In genomic region chr17:50028207-50029120, GRCh38 we compare ENCODE assay signal across 10 cellular contexts. TPM values are rescaled to one million over a fixed set of nuclear protein-coding genes. Genes with fewer than 3 reads are reported as not detected.
A peak's percentile ranks its signal among the peaks of the same experiment; 100 is the strongest.
DNase-seq lines count a peak whose midpoint lies in the region; ATAC-seq, FAIRE-seq and TF ChIP-seq lines count a peak whose summit lies in the region.
"Had no signal": no experiment of that assay in that cellular context is flagged by ENCODE, and none has a peak within 500 bp of the region (broad histone marks: within the 10 kb centered on the region; RNA-seq: fewer than 3 reads in every experiment).

No MANE protein-coding gene starts in this region.

- dilution Hi-C loops in IMR-90 (cut with HindIII; ENCODE audit: low sequenced_read_pairs, unreplicated experiment), result no loop called here

- H3K79me1 ChIP-seq in IMR-90 (ENCODE audit: low read depth in 1 of 2, low read length in 2 of 2), result peaks cover 0 to 5% of the 10 kb centered on the region in 2 experiments; a peak in 1 of 4 replicates

- peak overlapping the region; percentile 86 for H3K14ac ChIP-seq in IMR-90 (replicated peaks; ENCODE audit: low read depth, low read length)

- no peaks in the 10 kb centered on the region for H3K27me3 ChIP-seq in IMR-90 (ENCODE audit: control insufficient read depth, insufficient read depth, low read length)
- peaks cover 19% of the 10 kb centered on the region for H3K27me3 ChIP-seq in effector memory CD4-positive, alpha-beta T cell (replicated peaks; ENCODE audit: control insufficient read depth, insufficient read depth, low read length, poor library complexity, severe bottlenecking)

- H4K5ac ChIP-seq in IMR-90 (ENCODE audit: low read depth, low read length), result peak overlapping the region; percentile 82

- H3K4me3 ChIP-seq in IMR-90 (ENCODE audit: insufficient read depth, low read depth, low read length), result no peak overlapping the region
- H3K4me3 ChIP-seq in choroid plexus epithelial cell (ENCODE audit: low read depth, low read length), result no peak overlapping the region
- no peak overlapping the region for H3K4me3 ChIP-seq in effector memory CD4-positive, alpha-beta T cell (ENCODE audit: insufficient read depth, low read depth, low read length, poor library complexity, severe bottlenecking)

- CTCF ChIA-PET in IMR-90 (lab: Yijun Ruan, JAX), result interaction anchor here (1.2 to 1.8 kb wide), 3 partner anchors 29 to 65 kb away, joined by 3 to 9 read pairs (median 4); no protein-coding TSS in a partner anchor

- peaks cover 19% of the 10 kb centered on the region for H3K4me1 ChIP-seq in IMR-90 (ENCODE audit: control insufficient read depth, insufficient read depth, low read length)
- H3K4me1 ChIP-seq in effector memory CD4-positive, alpha-beta T cell (ENCODE audit: control insufficient read depth, insufficient read depth, low read length, poor library complexity, severe bottlenecking), result peaks cover 10% of the 10 kb centered on the region

- intact Hi-C loops in IMR-90 (cut with micrococcal nuclease), result no loop called here

- H3K27ac Mint-ChIP-seq in memory B cell, result no peak overlapping the region
- H3K27ac Mint-ChIP-seq: CD8-positive, alpha-beta T cell had no signal

- TF ChIP-seq RAD21 in IMR-90 (IDR thresholded peaks at IDR 0.05; ENCODE audit: low read length), result no peak

- H3K4me3 Mint-ChIP-seq in memory B cell, result peak overlapping the region; percentile 4
- no peak overlapping the region for H3K4me3 Mint-ChIP-seq in activated T-cell treated with anti-CD3 and anti-CD28 coated beads, Interleukin-2, amount 50 U/mL, for 4 hours

- peak overlapping the region; percentile 35; the same call in 1 of the 2 replicates for H3K56ac ChIP-seq in IMR-90 (ENCODE audit: extremely low read depth, insufficient read depth, low read length)

- H2BK120ac ChIP-seq in IMR-90 (ENCODE audit: low read depth, low read length), result peak overlapping the region; percentile 97

- peaks cover 18% of the 10 kb centered on the region for H3K27me3 Mint-ChIP-seq in memory B cell
- peaks cover 25% of the 10 kb centered on the region for H3K27me3 Mint-ChIP-seq in activated T-cell treated with anti-CD3 and anti-CD28 coated beads, Interleukin-2, amount 50 U/mL, for 4 hours (ENCODE audit: low read depth)

- peaks cover 5% of the 10 kb centered on the region for H3K4me1 Mint-ChIP-seq in memory B cell
- H3K4me1 Mint-ChIP-seq in activated T-cell treated with anti-CD3 and anti-CD28 coated beads, Interleukin-2, amount 50 U/mL, for 4 hours (ENCODE audit: low read depth), result peaks cover 8% of the 10 kb centered on the region

- POLR2A ChIA-PET in IMR-90 (lab: Charles Lee; ENCODE audit: unreplicated experiment), result interaction anchor here (1.4 to 1.7 kb wide), 2 partner anchors 29 to 66 kb away, joined by 4 to 5 read pairs; no protein-coding TSS in a partner anchor

- no peak overlapping the region for H3K4me2 ChIP-seq in IMR-90 (ENCODE audit: low read depth, low read length)

- peak overlapping the region; percentile 77 for H3K18ac ChIP-seq in IMR-90 (ENCODE audit: low read depth, low read length)

- TF ChIP-seq CTCF in IMR-90 (conservative IDR thresholded peaks at IDR 0.05; ENCODE audit: low read depth, low read length) (no peak), choroid plexus epithelial cell (conservative IDR thresholded peaks at IDR 0.05; ENCODE audit: low read depth, low read length) (no peak)

- no peak overlapping the region; the same call in 1 of the 2 replicates for H3K9ac ChIP-seq in IMR-90 (ENCODE audit: low read depth, low read length)

- no peaks in the 10 kb centered on the region for H3K9me3 Mint-ChIP-seq in memory B cell
- H3K9me3 Mint-ChIP-seq in activated T-cell treated with anti-CD3 and anti-CD28 coated beads, Interleukin-2, amount 50 U/mL, for 4 hours, result no peaks in the 10 kb centered on the region
- H3K9me3 Mint-ChIP-seq: CD8-positive, alpha-beta T cell had no signal

- peak overlapping the region; percentile 67; the same call in 1 of the 2 replicates for H3K23ac ChIP-seq in IMR-90 (ENCODE audit: low read depth, low read length)

- H4K91ac ChIP-seq in IMR-90 (ENCODE audit: insufficient read depth, low read depth, low read length), result peak overlapping the region; percentile 97

- peak overlapping the region; percentile 76 to 90 for H4K8ac ChIP-seq in IMR-90 (ENCODE audit: low read depth in 2 of 2, low read length in 2 of 2)

- WGBS in IMR-90 (ENCODE audit: extremely low coverage in 2 of 2, insufficient read length in 1 of 2), 2 experiments, result 100% methylated on average over 1 of the region's 17 CpGs; no CpG with 5 or more reads in 1 of the 2 experiments

- H3K9me3 ChIP-seq in IMR-90 (ENCODE audit: control insufficient read depth, insufficient read depth, low read length), result no peaks in the 10 kb centered on the region
- H3K9me3 ChIP-seq in effector memory CD4-positive, alpha-beta T cell (ENCODE audit: control insufficient read depth, low read length), result no peaks in the 10 kb centered on the region

- peaks cover 16% of the 10 kb centered on the region for H3K9me1 ChIP-seq in IMR-90 (ENCODE audit: insufficient read depth, low read length)

- H3K4ac ChIP-seq in IMR-90 (ENCODE audit: low read depth, low read length), result peak overlapping the region; percentile 98

- peak overlapping the region; percentile 95 for H2BK20ac ChIP-seq in IMR-90 (ENCODE audit: low read depth, low read length)

- no peak for TF ChIP-seq POLR2A in IMR-90 (IDR thresholded peaks at IDR 0.05; ENCODE audit: low read depth, low read length)

- peak overlapping the region; percentile 100; the same call in 2 of the 3 replicates for H2BK15ac ChIP-seq in IMR-90 (ENCODE audit: low read depth, low read length)

- peak overlapping the region; percentile 67; the same call in 1 of the 2 replicates for H3K27ac ChIP-seq in IMR-90 (ENCODE audit: insufficient read depth, low read length)
- no peak overlapping the region for H3K27ac ChIP-seq in effector memory CD4-positive, alpha-beta T cell (ENCODE audit: insufficient read depth, low read length, poor library complexity, severe bottlenecking)

- peak; percentile 73 for DNase-seq in AG08395 (ENCODE audit: low spot score)
- DNase-seq in IMR-90, result peak; percentile 30
- peak; percentile 46 for DNase-seq in choroid plexus epithelial cell (ENCODE audit: low read depth)
- DNase-seq in memory B cell (ENCODE audit: low spot score in 2 of 2), result no peak
- DNase-seq in stimulated activated CD4-positive, alpha-beta T cell treated with anti-CD3 and anti-CD28 coated beads, Interleukin-12 subunit alpha, Interleukin-12 subunit beta, amount 100 ng/mL, for 4 hours, result no peak
- no peak for DNase-seq in frontal cortex (ENCODE audit: low spot score in 2 of 2)
- DNase-seq in activated T-cell treated with anti-CD3 and anti-CD28 coated beads, Interleukin-2, amount 50 U/mL, for 4 hours, result no peak
- DNase-seq in effector memory CD4-positive, alpha-beta T cell, result no peak
- DNase-seq: activated T-cell treated with anti-CD3 and anti-CD28 coated beads, Interleukin-2, amount 50 U/mL, for 1 hour; CD8-positive, alpha-beta T cell had no signal

- BruUV-seq in IMR-90 (replicated peaks; lab: Mats Ljungman, UMichigan), result no TSS peak

- H2AK9ac ChIP-seq in IMR-90 (replicated peaks; ENCODE audit: low read depth, low read length, poor library complexity), result peak overlapping the region; percentile 95

- H2AFZ ChIP-seq in IMR-90 (replicated peaks; ENCODE audit: low read length, poor library complexity), result peak overlapping the region; percentile 86

- no peaks in the 10 kb centered on the region; the same call in 1 of the 2 replicates for H4K20me1 ChIP-seq in IMR-90 (ENCODE audit: insufficient read depth, low read length)

- in situ Hi-C loops in IMR-90 (cut with MboI; ENCODE audit: low sequenced_read_pairs), result loop anchor here (5.0 kb wide), 1 partner anchor 59 kb away; no protein-coding TSS in a partner anchor

- FAIRE-seq in frontal cortex (lab: Jason Lieb, UNC), result no peak

- ATAC-seq in IMR-90 (ENCODE audit: low read depth) (peak; percentile 18), memory B cell (ENCODE audit: low read depth) (no peak)
- ATAC-seq in activated T-cell treated with anti-CD3 and anti-CD28 coated beads, Interleukin-2, amount 50 U/mL, for 4 hours, result no peak
- ATAC-seq: CD8-positive, alpha-beta T cell had no signal

- H3K36me3 Mint-ChIP-seq in memory B cell, result no peaks in the 10 kb centered on the region
- no peaks in the 10 kb centered on the region for H3K36me3 Mint-ChIP-seq in activated T-cell treated with anti-CD3 and anti-CD28 coated beads, Interleukin-2, amount 50 U/mL, for 4 hours (ENCODE audit: insufficient read depth)
- H3K36me3 Mint-ChIP-seq: CD8-positive, alpha-beta T cell had no signal

- peak overlapping the region; percentile 97 for H2AK5ac ChIP-seq in IMR-90 (ENCODE audit: low read depth, low read length)

- H2BK5ac ChIP-seq in IMR-90 (ENCODE audit: low read depth, low read length, poor library complexity, severe bottlenecking), result peak overlapping the region; percentile 67

- H3K36me3 ChIP-seq in IMR-90 (ENCODE audit: control insufficient read depth, insufficient read depth, low read length), result no peaks in the 10 kb centered on the region
- H3K36me3 ChIP-seq in effector memory CD4-positive, alpha-beta T cell (ENCODE audit: control insufficient read depth, insufficient read depth, low read length), result no peaks in the 10 kb centered on the region

RNA-seq across cellular contexts. Expression of gene ITGA3, which starts 27.4 kb away (rescaled TPM):
- 78.0 and 80.0 TPM in 2 replicates for total RNA-seq in IMR-90 (2012; rRNA removed)
- polyA plus RNA-seq in IMR-90 (2012; rRNA removed), result 202 and 213 TPM in 2 replicates
- polyA plus RNA-seq in IMR-90 (2012; cell fraction: cytosol; rRNA removed), result 91.6 and 164 TPM in 2 replicates
- polyA plus RNA-seq in IMR-90 (2012; cell fraction: nucleus; rRNA removed; ENCODE audit: low replicate concordance), result 230 and 543 TPM in 2 replicates
- total RNA-seq in frontal cortex, result 20.0 TPM
- 10 to 100 TPM in 1 of 3 donors, 1 to 10 TPM in 2; 9.2 to 10.2 (median 9.4) TPM for total RNA-seq in activated T-cell treated with anti-CD3 and anti-CD28 coated beads, Interleukin-2, amount 50 U/mL, for 4 hours

RNA-seq across cellular contexts. Expression of gene DLX3, which starts 33.4 kb away (rescaled TPM):
- total RNA-seq in IMR-90 (2012; rRNA removed), result not detected in 2 replicates
- polyA plus RNA-seq in IMR-90 (2012; rRNA removed), result not detected in 2 replicates
- polyA plus RNA-seq in IMR-90 (2012; cell fraction: cytosol; rRNA removed), result not detected in 2 replicates
- not detected in 2 replicates for polyA plus RNA-seq in IMR-90 (2012; cell fraction: nucleus; rRNA removed; ENCODE audit: low replicate concordance)
- not detected for total RNA-seq in frontal cortex
- under 1 TPM; 0.08 to 0.47 (median 0.25) TPM for total RNA-seq in activated T-cell treated with anti-CD3 and anti-CD28 coated beads, Interleukin-2, amount 50 U/mL, for 4 hours
- total RNA-seq: CD8-positive, alpha-beta T cell had no signal

RNA-seq across cellular contexts. Expression of gene DLX4, which starts 59.5 kb away (rescaled TPM):
- total RNA-seq in IMR-90 (2012; rRNA removed) (not detected in 2 replicates), frontal cortex (not detected)
- not detected in 2 replicates for polyA plus RNA-seq in IMR-90 (2012; rRNA removed)
- polyA plus RNA-seq in IMR-90 (2012; cell fraction: cytosol; rRNA removed), result not detected in 2 replicates
- polyA plus RNA-seq in IMR-90 (2012; cell fraction: nucleus; rRNA removed; ENCODE audit: low replicate concordance), result 0.13 and 0.17 TPM in 2 replicates
- 1 to 10 TPM in 1 of 3 donors, under 1 TPM in 2; 0.73 to 1.1 (median 0.99) TPM for total RNA-seq in activated T-cell treated with anti-CD3 and anti-CD28 coated beads, Interleukin-2, amount 50 U/mL, for 4 hours

Comparison
In these comparisons a context has a peak if more than half of its experiments do, and no peak if none do; other contexts are left out.
1. DNase-seq: peak in AG08395 (single experiment), IMR-90 (single experiment) and choroid plexus epithelial cell (single experiment); none in memory B cell (0 of 2), stimulated activated CD4-positive, alpha-beta T cell treated with anti-CD3 and anti-CD28 coated beads, Interleukin-12 subunit alpha, Interleukin-12 subunit beta, amount 100 ng/mL, for 4 hours (single experiment), frontal cortex (0 of 2), activated T-cell treated with anti-CD3 and anti-CD28 coated beads, Interleukin-2, amount 50 U/mL, for 4 hours (single experiment) and effector memory CD4-positive, alpha-beta T cell (0 of 3).